23 cellular contexts compared by ENCODE assay signal in genomic region chr6:47080083-47080596, GRCh38. TPM values are rescaled to one million over a fixed set of nuclear protein-coding genes. Genes with fewer than 3 reads are reported as not detected.
DNase-seq lines count a peak whose midpoint lies in the region; ATAC-seq, FAIRE-seq and TF ChIP-seq lines count a peak whose summit lies in the region.
"Had no signal": no experiment of that assay in that cellular context is flagged by ENCODE, and none has a peak within 500 bp of the region (broad histone marks: within the 10 kb centered on the region; RNA-seq: fewer than 3 reads in every experiment).

No MANE protein-coding gene starts in this region.

- no peaks in the 10 kb centered on the region for H3K79me2 ChIP-seq in HepG2 (ENCODE audit: insufficient read depth, low read length)

- H2AFZ ChIP-seq in HepG2 (ENCODE audit: low read length) (no peak overlapping the region), mesenchymal stem cell (ENCODE audit: low read depth, low read length) (no peak overlapping the region)

- TF ChIP-seq EP300 in HepG2 (IDR thresholded peaks at IDR 0.05; ENCODE audit: low read depth in 2 of 2, low read length in 2 of 2) = no peak
- no peak for TF ChIP-seq EP300 in HepG2 (CRISPR knock-in tag; IDR thresholded peaks at IDR 0.05; ENCODE audit: borderline replicate concordance)

- DNase-seq in HepG2 (ENCODE audit: low spot score) = no peak
- no peak for DNase-seq in right lobe of liver
- DNase-seq in NCI-H69 (lab: John Stamatoyannopoulos, UW) = peak; percentile 45
- no peak for DNase-seq in mesenchymal stem cell
- no peak for DNase-seq in substantia nigra (lab: John Stamatoyannopoulos, UW)
- DNase-seq: C1 segment of cervical spinal cord; Calu3; CD4-positive, alpha-beta memory T cell; COR-L47; DMS79 treated with DMSO at 0.1 percent for 48 hours; GF-D8; GOT3; HFFc6 had no signal

- intact Hi-C loops in HepG2 (cut with micrococcal nuclease; ENCODE audit: unreplicated experiment) (no loop called here), right lobe of liver (cut with DNase I) (no loop called here)

- peak overlapping the region; percentile 86 for H4K91ac ChIP-seq in mesenchymal stem cell (ENCODE audit: low read length)

- POLR2A ChIA-PET in HepG2 (lab: Yijun Ruan, JAX) = no interaction called here

- TF ChIP-seq CTCF in HepG2 (CRISPR knock-in tag; IDR thresholded peaks at IDR 0.05) (no peak), right lobe of liver (IDR thresholded peaks at IDR 0.05) (no peak)

- no peaks in the 10 kb centered on the region for H3K27me3 ChIP-seq in HepG2 (ENCODE audit: control insufficient read depth in 1 of 2, insufficient read depth in 2 of 2, low read length in 2 of 2)
- H3K27me3 ChIP-seq in right lobe of liver = no peaks in the 10 kb centered on the region
- peaks cover 0 to 6% of the 10 kb centered on the region in 2 experiments for H3K27me3 ChIP-seq in mesenchymal stem cell (ENCODE audit: control insufficient read depth in 1 of 2, insufficient read depth in 1 of 2, low read length in 2 of 2)

- H3K4me2 ChIP-seq in HepG2 (ENCODE audit: low read depth, low read length) (no peak overlapping the region), mesenchymal stem cell (ENCODE audit: low read length, poor library complexity, severe bottlenecking) (no peak overlapping the region)

- BruUV-seq in HepG2 (replicated peaks; lab: Mats Ljungman, UMichigan) = no TSS peak

- ATAC-seq in HepG2 (no peak), right lobe of liver (no peak), GM21717 (IDR thresholded peaks at IDR 0.05; ENCODE audit: unreplicated experiment) (no peak)

- no peak overlapping the region for H3K14ac ChIP-seq in mesenchymal stem cell (ENCODE audit: low read length in 2 of 2)

- no peak overlapping the region for H3K23ac ChIP-seq in mesenchymal stem cell (ENCODE audit: low read length in 2 of 2)

- no peak for FAIRE-seq in HepG2 (lab: Jason Lieb, UNC)
- FAIRE-seq: GM12892, GM19239, H54 had no signal

- no peak overlapping the region for H2BK5ac ChIP-seq in mesenchymal stem cell (ENCODE audit: low read depth, low read length, poor library complexity, severe bottlenecking)

- peak overlapping the region; percentile 37 to 76 for H2BK12ac ChIP-seq in mesenchymal stem cell (ENCODE audit: low read length in 2 of 2)

- H4K8ac ChIP-seq in mesenchymal stem cell (ENCODE audit: low read length) = peak overlapping the region; percentile 75

- H3K36me3 ChIP-seq in HepG2 (replicated peaks in 1 of 2; ENCODE audit: control insufficient read depth in 1 of 2, insufficient read depth in 2 of 2, low read length in 2 of 2) (no peaks in the 10 kb centered on the region), right lobe of liver (no peaks in the 10 kb centered on the region), mesenchymal stem cell (ENCODE audit: control insufficient read depth in 1 of 2, insufficient read depth in 2 of 2, low read depth in 1 of 2, low read length in 2 of 2) (no peaks in the 10 kb centered on the region)
- H3K36me3 ChIP-seq: HAP-1 had no signal

- no peak overlapping the region for H2BK15ac ChIP-seq in mesenchymal stem cell (ENCODE audit: low read depth, poor library complexity, severe bottlenecking)

- H3K9ac ChIP-seq in HepG2 (ENCODE audit: insufficient read depth, low read depth, low read length) = no peak overlapping the region
- no peak overlapping the region for H3K9ac ChIP-seq in mesenchymal stem cell (ENCODE audit: low read length)

- TF ChIP-seq RAD21 in HepG2 (CRISPR knock-in tag; IDR thresholded peaks at IDR 0.05) = no peak

- H2AK5ac ChIP-seq in mesenchymal stem cell (ENCODE audit: low read length, severe bottlenecking) = no peak overlapping the region

- 100% methylated on average over 5 of the region's 5 CpGs for WGBS in HepG2 (ENCODE audit: low lambda C conversion rate)
- 92% methylated on average over 3 of the region's 5 CpGs for WGBS in right lobe of liver (ENCODE audit: insufficient coverage, low coverage, low lambda C conversion rate, missing lambda C conversion rate)
- 100% methylated on average over 4 of the region's 5 CpGs for WGBS in mesenchymal stem cell

- no peak overlapping the region for H3K27ac ChIP-seq in HepG2 (ENCODE audit: extremely low read length, insufficient read depth, low read length)
- no peak overlapping the region for H3K27ac ChIP-seq in right lobe of liver
- no peak overlapping the region for H3K27ac ChIP-seq in mesenchymal stem cell (ENCODE audit: low read length, poor library complexity, severe bottlenecking)
- H3K27ac ChIP-seq in substantia nigra (ENCODE audit: low read depth, low read length, poor library complexity, severe bottlenecking) = no peak overlapping the region

- H2BK120ac ChIP-seq in mesenchymal stem cell (ENCODE audit: low read depth, low read length) = peak overlapping the region; percentile 35

- H3K4me1 ChIP-seq in HepG2 (ENCODE audit: insufficient read depth, low read length) (peaks cover 94% of the 10 kb centered on the region), right lobe of liver (peaks cover 0 to 3% (median 0%) of the 10 kb centered on the region in 4 donors), mesenchymal stem cell (ENCODE audit: control insufficient read depth, insufficient read depth, low read depth, low read length) (peaks cover 3% of the 10 kb centered on the region)
- H3K4me1 ChIP-seq: HAP-1 had no signal

- TF ChIP-seq POLR2A in HepG2 (IDR thresholded peaks at IDR 0.05; ENCODE audit: insufficient read depth in 1 of 2, low read depth in 2 of 2, low read length in 2 of 2) = no peak
- TF ChIP-seq POLR2A in right lobe of liver (IDR thresholded peaks at IDR 0.05) = no peak

- no peaks in the 10 kb centered on the region for H4K20me1 ChIP-seq in HepG2 (ENCODE audit: insufficient read depth, low read length)

- CTCF ChIA-PET in HepG2 (lab: Yijun Ruan, JAX; ENCODE audit: low intra/inter-chr PET ratio, low total read pairs) = no interaction called here

- in situ Hi-C loops in HepG2 (cut with HindIII; ENCODE audit: extremely low pct_ligation_motif_present, low pct_unique_long_range_greater_than_20kb) = no loop called here

- peak overlapping the region; percentile 22 to 62 for H3K4ac ChIP-seq in mesenchymal stem cell (ENCODE audit: low read depth in 1 of 2, low read length in 2 of 2)

- no peaks in the 10 kb centered on the region for H3K9me3 ChIP-seq in HepG2 (ENCODE audit: low read length)
- H3K9me3 ChIP-seq in right lobe of liver = no peaks in the 10 kb centered on the region
- H3K9me3 ChIP-seq in mesenchymal stem cell (ENCODE audit: control insufficient read depth, low read length) = no peaks in the 10 kb centered on the region
- H3K9me3 ChIP-seq: HAP-1 had no signal

- no peaks in the 10 kb centered on the region for H3K79me1 ChIP-seq in mesenchymal stem cell (replicated peaks; ENCODE audit: low read length, poor library complexity, severe bottlenecking)

- H3K4me3 ChIP-seq in HepG2 (replicated peaks in 1 of 3; ENCODE audit: insufficient read depth in 1 of 3, low read depth in 2 of 3, low read length in 3 of 3) (no peak overlapping the region), right lobe of liver (no peak overlapping the region), mesenchymal stem cell (ENCODE audit: insufficient read depth in 1 of 2, low read depth in 1 of 2, low read length in 2 of 2) (no peak overlapping the region)
- H3K4me3 ChIP-seq: HAP-1 had no signal

- peak overlapping the region in 1 of 2 experiments; percentile 80 for H3K18ac ChIP-seq in mesenchymal stem cell (ENCODE audit: low read depth in 1 of 2, low read length in 2 of 2)

TF ChIP-seq in HepG2, 621 proteins besides CTCF, POLR2A, EP300 and RAD21 (continues in another document):
- TF ChIP-seq ZNF275 (CRISPR knock-in tag; IDR thresholded peaks at IDR 0.05; ENCODE audit: borderline replicate concordance) = no peak

RNA-seq across cellular contexts. Expression of gene ADGRF1, which starts 38.0 kb away (rescaled TPM):
- total RNA-seq in HepG2 (2016; rRNA removed; fragmentation: Illumina TruSeq; extraction: Trizol) (not detected in 2 replicates), right lobe of liver (not detected)
- not detected in 2 replicates for total RNA-seq in HepG2 (2016; cell fraction: cytosol; rRNA removed; fragmentation: Illumina TruSeq; extraction: Trizol; ENCODE audit: low read depth)
- total RNA-seq in HepG2 (2016; cell fraction: insoluble cytoplasmic fraction; rRNA removed; fragmentation: Illumina TruSeq; extraction: Trizol) = not detected in 2 replicates
- not detected in 2 replicates for total RNA-seq in HepG2 (2016; cell fraction: membrane; rRNA removed; fragmentation: Illumina TruSeq; extraction: Trizol)
- not detected in 2 replicates for total RNA-seq in HepG2 (2016; cell fraction: nucleus; rRNA removed; fragmentation: Illumina TruSeq; extraction: Trizol)
- polyA plus RNA-seq in HepG2 (2011; rRNA removed) = not detected in 2 replicates
- polyA plus RNA-seq in HepG2 (2011; cell fraction: cytosol; rRNA removed) = 0.03 TPM in 1 of 2 replicates, not detected in the other
- not detected in 2 replicates for polyA plus RNA-seq in HepG2 (2011; cell fraction: nucleus; rRNA removed)
- polyA plus RNA-seq in HepG2 (2012) = not detected in 2 replicates
- not detected in 2 replicates for polyA plus RNA-seq in HepG2 (2016; cell fraction: cytosol; fragmentation: Illumina TruSeq; extraction: Trizol; ENCODE audit: low read depth)
- not detected in 2 replicates for polyA plus RNA-seq in HepG2 (2016; cell fraction: insoluble cytoplasmic fraction; fragmentation: Illumina TruSeq; extraction: Trizol; ENCODE audit: low read depth)
- polyA plus RNA-seq in HepG2 (2016; cell fraction: membrane; fragmentation: Illumina TruSeq; extraction: Trizol; ENCODE audit: low read depth) = not detected in 2 replicates
- polyA plus RNA-seq in HepG2 (2016; cell fraction: nucleus; fragmentation: Illumina TruSeq; extraction: Trizol; ENCODE audit: insufficient read depth, low read depth) = not detected in 2 replicates
- not detected in 2 replicates for polyA minus RNA-seq in HepG2 (2011; rRNA and poly(A)+ RNA removed; ENCODE audit: low replicate concordance)
- polyA minus RNA-seq in HepG2 (2011; cell fraction: cytosol; rRNA and poly(A)+ RNA removed) = not detected in 2 replicates
- not detected in 2 replicates for polyA minus RNA-seq in HepG2 (2011; cell fraction: nucleus; rRNA and poly(A)+ RNA removed)
- polyA plus RNA-seq in mesenchymal stem cell (2013, experiment 1 of 2) = 0.01 TPM
- 0.04 TPM for polyA plus RNA-seq in mesenchymal stem cell (2013, experiment 2 of 2)
- total RNA-seq: A172; A673; CD4-positive, alpha-beta memory T cell; Daoy; G401; HFFc6 had no signal
- polyA plus RNA-seq: BJ; CD4-positive, alpha-beta memory T cell had no signal
